ENCODE assay signal across 28 cellular contexts in the genomic region with DNA sequence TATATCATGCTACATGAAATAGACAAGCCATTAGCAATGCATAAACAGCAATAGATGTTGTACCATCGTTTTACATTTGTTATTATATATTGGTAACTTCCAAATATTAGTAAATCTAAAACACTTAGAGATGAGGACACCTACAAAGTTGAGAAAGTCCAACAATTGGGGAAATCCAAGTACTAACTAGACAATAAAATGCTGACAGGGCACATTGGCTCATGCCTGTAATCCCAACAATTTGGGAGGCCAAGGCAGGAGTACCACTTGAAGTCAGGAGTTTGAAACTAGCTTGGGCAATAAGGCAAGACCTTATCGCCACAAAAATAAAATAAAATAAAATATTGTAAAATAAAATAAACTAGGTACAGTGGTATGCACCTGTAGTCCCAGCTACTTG.
"Had no signal": no experiment of that assay in that cellular context is flagged by ENCODE, and none has a peak within 500 bp of the region (broad histone marks: within the 10 kb centered on the region; RNA-seq: fewer than 3 reads in every experiment).

No MANE protein-coding gene starts in this region.

- H3K4me2 ChIP-seq: neural progenitor cell, smooth muscle cell had no signal

- H2AFZ ChIP-seq: neural progenitor cell, parathyroid adenoma had no signal

- ATAC-seq: natural killer cell; psoas muscle; right cardiac atrium; sciatic nerve; stimulated activated memory B cell treated with anti-CD40 and anti-IgM and Interleukin-4, amounts not matched to agents 10 μg/mL and 1 μg/mL and 100 μg/mL, for 72 hours; stimulated activated naive CD8-positive, alpha-beta T cell treated with anti-CD3 and anti-CD28 coated beads, Interleukin-15, amount 100 ng/mL, for 72 hours; stimulated activated naive CD8-positive, alpha-beta T cell treated with anti-CD3 and anti-CD28 coated beads, Interleukin-15, Interleukin-2, amounts not matched to agents 100 U/mL and 50 U/mL, for 24 hours; upper lobe of right lung had no signal

- H3K4me3 ChIP-seq: neural progenitor cell, ovary, psoas muscle, skin epidermis, smooth muscle cell, spleen, suprapubic skin, testis, tibial artery, transverse colon, upper lobe of right lung, uterus had no signal

- H3K27me3 ChIP-seq: neural progenitor cell, ovary, spleen, suprapubic skin, testis, tibial artery, transverse colon, upper lobe of right lung, uterus had no signal

- H3K9ac ChIP-seq: neural progenitor cell, parathyroid adenoma had no signal

- H3K79me2 ChIP-seq: parathyroid adenoma had no signal

- H3K36me3 ChIP-seq: neural progenitor cell, ovary, spleen, suprapubic skin, tibial artery, transverse colon, upper lobe of right lung, uterus had no signal

- H3K9me3 ChIP-seq: ovary, psoas muscle, suprapubic skin, testis, tibial artery, transverse colon, upper lobe of right lung, uterus had no signal

- H3K4me1 ChIP-seq: neural progenitor cell, parathyroid adenoma, psoas muscle, spleen, suprapubic skin, testis, tibial artery, transverse colon, upper lobe of right lung, uterus had no signal

- H3K27ac ChIP-seq: neural progenitor cell, ovary, parathyroid adenoma, psoas muscle, skin epidermis, spleen, suprapubic skin, testis, tibial artery, transverse colon, upper lobe of right lung, uterus had no signal

- DNase-seq: natural killer cell; occipital lobe; ovary; posterior cingulate gyrus; psoas muscle; right cardiac atrium; spleen; stimulated activated CD4-positive, alpha-beta T cell treated with anti-CD3 and anti-CD28 coated beads, Interleukin-12 subunit alpha, Interleukin-12 subunit beta, amount 100 ng/mL, for 4 hours; stimulated activated CD4-positive, alpha-beta T cell treated with anti-CD3 and anti-CD28 coated beads, Interleukin-1b, Interleukin-23, amount 100 ng/mL, for 48 hours; stimulated activated CD4-positive, alpha-beta T cell treated with anti-CD3 and anti-CD28 coated beads, Interleukin-4, amount 100 ng/mL, for 1 hour; stimulated activated CD4-positive, alpha-beta T cell treated with anti-CD3 and anti-CD28 coated beads, Interleukin-4, amount 100 ng/mL, for 4 hours; stimulated activated CD8-positive, alpha-beta memory T cell treated with anti-CD3 and anti-CD28 coated beads, Interleukin-4, amount 100 ng/mL, for 48 hours; stimulated activated naive CD4-positive, alpha-beta T cell; stimulated activated naive CD8-positive, alpha-beta T cell treated with anti-CD3 and anti-CD28 coated beads, Interleukin-15, amount 100 ng/mL, for 72 hours; stimulated activated naive CD8-positive, alpha-beta T cell treated with anti-CD3 and anti-CD28 coated beads, Interleukin-15, Interleukin-2, amounts not matched to agents 100 U/mL and 50 U/mL, for 24 hours; substantia nigra; testis; tibial artery; transverse colon; upper lobe of right lung; uterus had no signal
